ENCODE assay signal across 10 cellular contexts in genomic region chr19:3440082-3440481, GRCh38. TPM values are rescaled to one million over a fixed set of nuclear protein-coding genes. Genes with fewer than 3 reads are reported as not detected.
A peak's percentile ranks its signal among the peaks of the same experiment; 100 is the strongest.
DNase-seq lines count a peak whose midpoint lies in the region; ATAC-seq and TF ChIP-seq lines count a peak whose summit lies in the region.
"Had no signal": no experiment of that assay in that cellular context is flagged by ENCODE, and none has a peak within 500 bp of the region (broad histone marks: within the 10 kb centered on the region; RNA-seq: fewer than 3 reads in every experiment).

No MANE protein-coding gene starts in this region.

- H3K9me3 ChIP-seq in left ventricle myocardium inferior (replicated peaks), result no peaks in the 10 kb centered on the region
- H3K9me3 ChIP-seq: SJSA1 had no signal

- peaks cover 44% of the 10 kb centered on the region for H3K36me3 ChIP-seq in left ventricle myocardium inferior

- H3K4me3 ChIP-seq in left ventricle myocardium inferior, result no peak overlapping the region
- H3K4me3 ChIP-seq: SJSA1 had no signal

- ATAC-seq in GM19452 (IDR thresholded peaks at IDR 0.05; ENCODE audit: unreplicated experiment), result no peak

- peaks cover 54% of the 10 kb centered on the region for H3K4me1 ChIP-seq in left ventricle myocardium inferior

- intact Hi-C loops in left ventricle myocardium inferior (cut with micrococcal nuclease), result no loop called here

- peak; percentile 81 for TF ChIP-seq CTCF in GM12872 (IDR thresholded peaks at IDR 0.05; ENCODE audit: insufficient read depth, low read depth, low read length)
- peak; percentile 64 for TF ChIP-seq CTCF in left ventricle myocardium inferior (IDR thresholded peaks at IDR 0.05; ENCODE audit: borderline replicate concordance)

- H3K27me3 ChIP-seq in left ventricle myocardium inferior (ENCODE audit: low read depth), result no peaks in the 10 kb centered on the region
- H3K27me3 ChIP-seq: SJSA1 had no signal

- peak overlapping the region; percentile 23 for H3K27ac ChIP-seq in left ventricle myocardium inferior (replicated peaks)
- H3K27ac ChIP-seq: SJSA1 had no signal

- peak; percentile 26 for DNase-seq in OCI-M1 (lab: John Stamatoyannopoulos, UW)
- DNase-seq in activated T-helper 9 cell treated with anti-CD3 and anti-CD28 coated beads, Interleukin-2, amount 50 U/mL, for 16 hours (ENCODE audit: low read depth), result peak; percentile 31
- DNase-seq in left ventricle myocardium inferior, result peak; percentile 57
- DNase-seq in stimulated activated CD4-positive, alpha-beta T cell treated with anti-CD3 and anti-CD28 coated beads, TNF-alpha, amount 100 ng/mL, for 1 hour (ENCODE audit: low read depth in 3 of 3, low spot score in 1 of 3), result peak in 2 of 3 donors; percentile 28 to 37
- no peak for DNase-seq in NOMO-1 treated with DMSO at 0.1 percent for 48 hours (lab: John Stamatoyannopoulos, UW; ENCODE audit: unreplicated experiment)
- no peak for DNase-seq in NCI-H526 treated with DMSO at 0.1 percent for 48 hours (lab: John Stamatoyannopoulos, UW)

RNA-seq across cellular contexts. Expression of gene SMIM24, which starts 40.2 kb away (rescaled TPM):
- total RNA-seq in left ventricle myocardium inferior, result not detected
- total RNA-seq: SJSA1, skeletal muscle tissue had no signal

RNA-seq across cellular contexts. Expression of gene SMIM44, which starts 43.2 kb away (rescaled TPM):
- not detected for total RNA-seq in left ventricle myocardium inferior
- total RNA-seq: SJSA1, skeletal muscle tissue had no signal

Comparison
In these comparisons a context has a peak if more than half of its experiments do, and no peak if none do; other contexts are left out.
1. DNase-seq: peak in OCI-M1 (single experiment), activated T-helper 9 cell treated with anti-CD3 and anti-CD28 coated beads, Interleukin-2, amount 50 U/mL, for 16 hours (single experiment), left ventricle myocardium inferior (single experiment) and stimulated activated CD4-positive, alpha-beta T cell treated with anti-CD3 and anti-CD28 coated beads, TNF-alpha, amount 100 ng/mL, for 1 hour (2 of 3); none in NOMO-1 treated with DMSO at 0.1 percent for 48 hours (single experiment) and NCI-H526 treated with DMSO at 0.1 percent for 48 hours (single experiment).